In the genomic region with DNA sequence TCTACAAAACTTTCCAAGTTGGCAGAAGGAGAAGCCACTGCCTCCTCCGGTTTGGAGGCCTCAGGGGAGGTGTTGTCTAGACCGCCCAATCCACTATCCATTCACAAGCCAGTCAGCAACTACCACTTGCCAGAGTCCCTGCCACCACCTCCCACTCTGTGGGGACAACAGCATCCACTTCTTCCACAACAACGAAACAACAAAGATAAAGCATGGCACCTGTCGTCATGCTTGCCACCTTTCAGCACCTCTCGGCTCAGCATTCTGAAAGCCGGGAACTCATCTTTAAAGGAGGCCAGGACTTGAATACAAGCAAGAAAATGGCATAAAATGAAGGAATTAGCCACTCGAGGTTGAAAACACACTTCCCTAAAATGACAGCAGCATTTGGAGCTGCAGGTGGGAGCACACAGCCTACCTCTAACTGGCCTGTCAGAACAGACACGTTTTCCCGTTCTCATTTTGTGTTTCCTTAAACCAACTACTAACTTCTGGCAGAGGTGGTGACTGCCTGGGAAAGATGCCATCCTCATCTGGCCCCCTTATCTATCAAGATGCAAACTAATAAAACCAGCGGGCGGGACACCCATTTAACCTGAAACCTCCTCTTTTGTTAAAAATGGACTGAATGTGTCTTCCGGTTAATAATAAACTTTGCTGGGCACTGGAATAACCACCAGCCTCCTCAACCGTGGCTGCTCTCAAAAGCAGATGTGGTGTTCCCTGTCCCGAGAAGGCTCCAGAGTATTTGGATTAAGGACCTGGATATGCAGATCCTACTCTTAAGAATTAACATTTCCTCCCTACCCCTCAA, we compare ENCODE assay signal across 18 cellular contexts. TPM values are rescaled to one million over a fixed set of nuclear protein-coding genes. Genes with fewer than 3 reads are reported as not detected.
"Had no signal": no experiment of that assay in that cellular context is flagged by ENCODE, and none has a peak within 500 bp of the region (broad histone marks: within the 10 kb centered on the region; RNA-seq: fewer than 3 reads in every experiment).

No MANE protein-coding gene starts in this region.

- H3K27me3 ChIP-seq: heart left ventricle, neutrophil, tibial artery, vagina had no signal

- ATAC-seq: activated CD4-positive, CD25-positive, alpha-beta regulatory T cell treated with anti-CD3 and anti-CD28 coated beads, Interleukin-2, amount 50 U/mL, for 24 hours; effector memory CD8-positive, alpha-beta T cell; heart left ventricle; left colon; mucosa of descending colon; naive thymus-derived CD4-positive, alpha-beta T cell; stimulated activated memory B cell treated with anti-CD40 and anti-IgM and Interleukin-4, amounts not matched to agents 10 μg/mL and 1 μg/mL and 100 μg/mL, for 72 hours had no signal

- H3K27ac ChIP-seq: heart left ventricle, neutrophil, tibial artery, vagina had no signal

- H3K4me3 ChIP-seq: heart left ventricle, lung, mucosa of descending colon, tibial artery, vagina had no signal

- H3K9me3 ChIP-seq: heart left ventricle, mucosa of descending colon, tibial artery, vagina had no signal

- DNase-seq: activated naive CD4-positive, alpha-beta T cell treated with anti-CD3 and anti-CD28 coated beads for 36 hours; activated T-cell treated with anti-CD3 and anti-CD28 coated beads for 4 hours; dermis blood vessel endothelial cell; effector memory CD8-positive, alpha-beta T cell; heart left ventricle; left colon; naive thymus-derived CD4-positive, alpha-beta T cell; retina; tibial artery had no signal

RNA-seq across cellular contexts. Expression of a gene that starts 41.5 kb away (rescaled TPM):
- total RNA-seq: activated naive CD4-positive, alpha-beta T cell treated with anti-CD3 and anti-CD28 coated beads for 36 hours; activated T-helper 2 cell treated with anti-CD3 and anti-CD28 coated beads, Interferon-gamma antibody, Interleukin-2, Interleukin-4, amounts not matched to agents 10 μg/mL and 5 μg/mL and 100 μg/mL, durations not matched to agents 14 hours and 24 hours and 36 hours; dermis blood vessel endothelial cell; frontal cortex; naive thymus-derived CD4-positive, alpha-beta T cell had no signal
- polyA plus RNA-seq: adipose tissue; heart left ventricle; naive thymus-derived CD4-positive, alpha-beta T cell had no signal
